In genomic region chr15:56242576-56243116, GRCh38 we compare ENCODE assay signal across 8 cellular contexts. TPM values are rescaled to one million over a fixed set of nuclear protein-coding genes. Genes with fewer than 3 reads are reported as not detected.
DNase-seq lines count a peak whose midpoint lies in the region; ATAC-seq and TF ChIP-seq lines count a peak whose summit lies in the region.

No MANE protein-coding gene starts in this region.

- H3K4me1 ChIP-seq in heart left ventricle (peaks cover 0 to 49% (median 25%) of the 10 kb centered on the region in 12 donors), skeletal muscle tissue (ENCODE audit: control insufficient read depth in 3 of 3, insufficient read depth in 3 of 3, low read length in 3 of 3) (peaks cover 12 to 23% (median 21%) of the 10 kb centered on the region in 3 donors)

- H3K4me3 ChIP-seq in heart left ventricle (peak overlapping the region; percentile 70 to 96 (median 79)), foreskin fibroblast (ENCODE audit: low read depth in 1 of 2, low read length in 2 of 2) (peak overlapping the region; percentile 86 to 89), skeletal muscle tissue (ENCODE audit: low read length in 3 of 3) (peak overlapping the region; percentile 63 to 81 (median 76))

- H3K9ac ChIP-seq in skeletal muscle tissue (ENCODE audit: low read depth in 1 of 3, low read length in 3 of 3) = peak overlapping the region; percentile 61 to 71 (median 68)

- TF ChIP-seq POLR2A in heart left ventricle (IDR thresholded peaks at IDR 0.05) = no peak

- intact Hi-C loops in heart left ventricle (cut with DNase I) = loop anchor here in 8 of 10 donors (5.0 to 10.0 kb wide), 8 partner anchors 138 to 1045 kb away; partner anchors contain the start of genes NEDD4 (in 5 of the 8) and RSL24D1 (in 1 of the 8)
- intact Hi-C loops in cardiac septum (cut with DNase I) = loop anchor here (10.0 kb wide), 1 partner anchor 138 kb away; no protein-coding TSS in a partner anchor

- TF ChIP-seq CTCF in heart left ventricle (IDR thresholded peaks at IDR 0.05) (no peak), VCaP (conservative IDR thresholded peaks at IDR 0.05) (no peak), foreskin fibroblast (IDR thresholded peaks at IDR 0.05; ENCODE audit: low read depth, low read length) (no peak)

- ATAC-seq in heart left ventricle = no peak

- 1 to 2% (median 1%) methylated on average over 8 to 11 of the region's 11 CpGs for WGBS in heart left ventricle, 4 donors

- no peaks in the 10 kb centered on the region for H3K36me3 ChIP-seq in heart left ventricle
- no peaks in the 10 kb centered on the region for H3K36me3 ChIP-seq in skeletal muscle tissue (ENCODE audit: control insufficient read depth in 3 of 3, insufficient read depth in 3 of 3, low read length in 3 of 3)

- H3K27ac ChIP-seq in heart left ventricle = peak overlapping the region; percentile 85 to 94 (median 90)
- H3K27ac ChIP-seq in VCaP = peak overlapping the region; percentile 85
- H3K27ac ChIP-seq in skeletal muscle tissue (ENCODE audit: low read depth, low read length) = no peak overlapping the region

- no peaks in the 10 kb centered on the region for H3K27me3 ChIP-seq in heart left ventricle
- no peaks in the 10 kb centered on the region for H3K27me3 ChIP-seq in skeletal muscle tissue (ENCODE audit: control insufficient read depth in 3 of 3, insufficient read depth in 3 of 3, low read length in 3 of 3)

- no peaks in the 10 kb centered on the region for H3K9me3 ChIP-seq in heart left ventricle
- H3K9me3 ChIP-seq in skeletal muscle tissue (ENCODE audit: control insufficient read depth in 3 of 3, low read length in 3 of 3) = no peaks in the 10 kb centered on the region

- no peak for DNase-seq in heart left ventricle
- no peak for DNase-seq in cardiac septum (ENCODE audit: low spot score)
- peak in 1 of 2 donors; percentile 11 for DNase-seq in foreskin fibroblast
- no peak for DNase-seq in DMS 273 (lab: John Stamatoyannopoulos, UW; ENCODE audit: unreplicated experiment)
- DNase-seq in NCI-H187 (lab: John Stamatoyannopoulos, UW) = no peak
- DNase-seq in NCI-H1092 (lab: John Stamatoyannopoulos, UW) = no peak

RNA-seq across cellular contexts. Expression of gene RFX7, which starts 1.0 kb away (rescaled TPM):
- total RNA-seq in heart left ventricle (10 to 100 TPM in 4 of 9 donors, 1 to 10 TPM in 5; 6.0 to 15.2 (median 8.2) TPM), cardiac septum (10.1 TPM), skeletal muscle tissue (7.3 TPM)
- polyA plus RNA-seq in heart left ventricle = 1 to 10 TPM in 1 of 2 donors, under 1 TPM in 1; 0.91 to 2.1 TPM
